Comparison of ENCODE assay signal across 21 cellular contexts in genomic region chr10:110176122-110176521, GRCh38. TPM values are rescaled to one million over a fixed set of nuclear protein-coding genes. Genes with fewer than 3 reads are reported as not detected.
DNase-seq lines count a peak whose midpoint lies in the region; ATAC-seq and TF ChIP-seq lines count a peak whose summit lies in the region.
"Had no signal": no experiment of that assay in that cellular context is flagged by ENCODE, and none has a peak within 500 bp of the region (broad histone marks: within the 10 kb centered on the region; RNA-seq: fewer than 3 reads in every experiment).

No MANE protein-coding gene starts in this region.

- no peak overlapping the region for H2BK15ac ChIP-seq in neuronal stem cell (ENCODE audit: low read length)

- no peak overlapping the region for H2BK120ac ChIP-seq in neuronal stem cell (ENCODE audit: low read depth, low read length)

- H3K14ac ChIP-seq in neuronal stem cell (ENCODE audit: low read length) = no peak overlapping the region

- no peak overlapping the region for H3K4ac ChIP-seq in neuronal stem cell (ENCODE audit: low read length)

- peaks cover 0 to 15% (median 0%) of the 10 kb centered on the region in 3 experiments for H3K27me3 ChIP-seq in neuronal stem cell (ENCODE audit: control insufficient read depth in 3 of 3, insufficient read depth in 3 of 3, low read depth in 1 of 3, low read length in 3 of 3)
- H3K27me3 ChIP-seq: ascending aorta had no signal

- no peak for TF ChIP-seq CTCF in foreskin fibroblast (IDR thresholded peaks at IDR 0.05; ENCODE audit: low read depth, low read length)

- H3K23ac ChIP-seq in neuronal stem cell (ENCODE audit: low read depth, low read length, poor library complexity) = no peak overlapping the region

- intact Hi-C loops in cardiac septum (cut with DNase I) = loop anchor here (2.0 kb wide), 1 partner anchor 31 kb away; the partner anchor contains the start of gene MXI1

- H3K4me2 ChIP-seq in neuronal stem cell (ENCODE audit: insufficient read depth, low read length, poor library complexity, severe bottlenecking) = no peak overlapping the region

- no peaks in the 10 kb centered on the region for H3K9me3 ChIP-seq in neuronal stem cell (replicated peaks in 1 of 2; ENCODE audit: control insufficient read depth in 2 of 2, insufficient read depth in 1 of 2, low read depth in 1 of 2, low read length in 2 of 2)
- H3K9me3 ChIP-seq: ascending aorta, tibial nerve had no signal

- no peak overlapping the region for H3K18ac ChIP-seq in neuronal stem cell (ENCODE audit: low read length)

- WGBS in neuronal stem cell (ENCODE audit: extremely low coverage in 2 of 2, insufficient read length in 2 of 2, insufficient replicate concordance in 1 of 2), 2 donors = no CpG with 5 or more reads among the region's 9 CpGs

- no peak overlapping the region for H4K8ac ChIP-seq in neuronal stem cell (ENCODE audit: low read depth, low read length)

- peak; percentile 37 for DNase-seq in UCSD-AML1 (lab: John Stamatoyannopoulos, UW; ENCODE audit: unreplicated experiment)
- DNase-seq in cardiac septum (ENCODE audit: low spot score) = peak; percentile 82
- no peak for DNase-seq in neuronal stem cell (ENCODE audit: low spot score)
- DNase-seq in stimulated activated CD4-positive, alpha-beta T cell treated with anti-CD3 and anti-CD28 coated beads, Interleukin-4, amount 100 ng/mL, for 4 hours = no peak
- no peak for DNase-seq in foreskin fibroblast
- no peak for DNase-seq in AML-193 (lab: John Stamatoyannopoulos, UW)
- no peak for DNase-seq in GDM1 (lab: John Stamatoyannopoulos, UW)
- DNase-seq: activated CD4-positive, alpha-beta T cell treated with anti-CD3 and anti-CD28 coated beads, Interleukin-2, amount 50 U/mL, for 4 hours; activated naive CD4-positive, alpha-beta T cell treated with Interleukin-2 at 50 U/mL for 16 hours; activated T-cell treated with anti-CD3 and anti-CD28 coated beads, Interleukin-2, amount 50 U/mL, for 1 hour; DMS79; hypothalamus; KBM-7; kidney; natural killer cell; NCI-H2171 treated with DMSO at 0.1 percent for 48 hours; stimulated activated naive CD4-positive, alpha-beta T cell treated with Interleukin-2 at 50 U/mL for 16 hours; WERI-Rb-1 had no signal

- H3K4me3 ChIP-seq in neuronal stem cell (ENCODE audit: low read length in 2 of 2) (no peak overlapping the region), foreskin fibroblast (ENCODE audit: low read depth in 1 of 2, low read length in 2 of 2) (no peak overlapping the region)
- H3K4me3 ChIP-seq: ascending aorta, tibial nerve had no signal

- no peak overlapping the region for H2AK5ac ChIP-seq in neuronal stem cell (ENCODE audit: low read depth, low read length)

- H2BK5ac ChIP-seq in neuronal stem cell (ENCODE audit: low read length) = no peak overlapping the region

- H2BK12ac ChIP-seq in neuronal stem cell (ENCODE audit: low read length) = no peak overlapping the region

- H3K36me3 ChIP-seq in neuronal stem cell (replicated peaks in 1 of 2; ENCODE audit: control insufficient read depth in 2 of 2, insufficient read depth in 2 of 2, low read length in 2 of 2) = no peaks in the 10 kb centered on the region
- H3K36me3 ChIP-seq: ascending aorta, tibial nerve, WERI-Rb-1 had no signal

- peak overlapping the region; percentile 56 for H2AFZ ChIP-seq in neuronal stem cell (ENCODE audit: low read length)

- peak; percentile 48 for ATAC-seq in GM18868 (IDR thresholded peaks at IDR 0.05; ENCODE audit: unreplicated experiment)
- ATAC-seq: natural killer cell had no signal

- no peak overlapping the region for H3K9ac ChIP-seq in neuronal stem cell (ENCODE audit: low read depth, low read length, poor library complexity)

- no peak overlapping the region for H3K27ac ChIP-seq in neuronal stem cell (replicated peaks; ENCODE audit: low read length)
- H3K27ac ChIP-seq: ascending aorta, tibial nerve, WERI-Rb-1 had no signal

- no peaks in the 10 kb centered on the region for H3K79me1 ChIP-seq in neuronal stem cell (ENCODE audit: low read depth, low read length)

- H3K4me1 ChIP-seq in neuronal stem cell (ENCODE audit: control insufficient read depth in 2 of 2, insufficient read depth in 1 of 2, low read depth in 1 of 2, low read length in 2 of 2) = peaks cover 2 to 8% of the 10 kb centered on the region in 2 donors
- H3K4me1 ChIP-seq: ascending aorta, tibial nerve had no signal

- H4K91ac ChIP-seq in neuronal stem cell (ENCODE audit: low read depth, low read length, poor library complexity) = no peak overlapping the region

RNA-seq across cellular contexts. Expression of gene MXI1, which starts 31.3 kb away (rescaled TPM):
- total RNA-seq in cardiac septum = 59.2 TPM
- 17.4 TPM for polyA plus RNA-seq in neuronal stem cell (2013, experiment 1 of 2)
- polyA plus RNA-seq in neuronal stem cell (2013, experiment 2 of 2) = 18.5 TPM

Comparison
In these comparisons a context has a peak if more than half of its experiments do, and no peak if none do; other contexts are left out.
1. DNase-seq: peak in UCSD-AML1 (single experiment) and cardiac septum (single experiment); none in neuronal stem cell (single experiment), stimulated activated CD4-positive, alpha-beta T cell treated with anti-CD3 and anti-CD28 coated beads, Interleukin-4, amount 100 ng/mL, for 4 hours (0 of 2), foreskin fibroblast (0 of 2), AML-193 (0 of 2) and GDM1 (single experiment).